11 cellular contexts compared by ENCODE assay signal in genomic region chr12:92078167-92079053, GRCh38.
DNase-seq lines count a peak whose midpoint lies in the region; ATAC-seq and TF ChIP-seq lines count a peak whose summit lies in the region.
"Had no signal": no experiment of that assay in that cellular context is flagged by ENCODE, and none has a peak within 500 bp of the region (broad histone marks: within the 10 kb centered on the region; RNA-seq: fewer than 3 reads in every experiment).

No MANE protein-coding gene starts in this region.

- TF ChIP-seq RAD21 in HCT116 (IDR thresholded peaks at IDR 0.05; ENCODE audit: low read depth) = no peak

- peaks cover 12% of the 10 kb centered on the region for H3K4me1 ChIP-seq in A673 (ENCODE audit: insufficient read depth, low read length, poor library complexity, severe bottlenecking)
- H3K4me1 ChIP-seq in HCT116 (ENCODE audit: control insufficient read depth in 1 of 2, insufficient read depth in 2 of 2, low read length in 2 of 2) = peaks cover 7 to 37% of the 10 kb centered on the region in 2 experiments; a peak in 3 of 4 replicates
- H3K4me1 ChIP-seq in adipocyte (ENCODE audit: control insufficient read depth, insufficient read depth, low read length) = peaks cover 42% of the 10 kb centered on the region

- H3K9me2 ChIP-seq in HCT116 (ENCODE audit: insufficient read depth) = no peaks in the 10 kb centered on the region

- TF ChIP-seq CTCF in A673 (conservative IDR thresholded peaks at IDR 0.05; ENCODE audit: low read depth, low read length) = no peak
- TF ChIP-seq CTCF in HCT116 (IDR thresholded peaks at IDR 0.05 in 2 of 3, conservative IDR thresholded peaks at IDR 0.05 in 1 of 3; ENCODE audit: borderline replicate concordance in 1 of 3, insufficient read depth in 1 of 3, low read depth in 2 of 3, low read length in 2 of 3) = no peak

- H3K79me2 ChIP-seq in HCT116 (ENCODE audit: insufficient read depth, low read length) = no peaks in the 10 kb centered on the region

- no peak for TF ChIP-seq POLR2A in HCT116 (IDR thresholded peaks at IDR 0.05; ENCODE audit: borderline replicate concordance, extremely low read depth, insufficient read depth, insufficient read length)

- H3K4me3 ChIP-seq in A673 (ENCODE audit: low read depth, low read length, poor library complexity, severe bottlenecking) = no peak overlapping the region
- no peak overlapping the region for H3K4me3 ChIP-seq in HCT116 (replicated peaks in 1 of 2; ENCODE audit: low read depth in 1 of 2, low read length in 2 of 2)
- peak overlapping the region; percentile 3 for H3K4me3 ChIP-seq in adipocyte (ENCODE audit: low read length)

- RAD21 ChIA-PET in HCT116 (lab: Charles Lee; ENCODE audit: low non-redundant PET in 1 of 2, low total read pairs in 2 of 2, uncharacterized antibody in 2 of 2, unreplicated experiment in 2 of 2) = no interaction called here

- no peaks in the 10 kb centered on the region for H4K20me1 ChIP-seq in HCT116 (ENCODE audit: insufficient read depth)

- BruUV-seq in A673 (replicated peaks; lab: Mats Ljungman, UMichigan) (no TSS peak), HCT116 (replicated peaks; lab: Mats Ljungman, UMichigan) (no TSS peak)

- H3K27me3 ChIP-seq in A673 (replicated peaks; ENCODE audit: insufficient read depth, low read depth, low read length, poor library complexity) = no peaks in the 10 kb centered on the region
- H3K27me3 ChIP-seq in HCT116 (ENCODE audit: insufficient read depth, low read length) = no peaks in the 10 kb centered on the region
- H3K27me3 ChIP-seq in adipocyte (replicated peaks; ENCODE audit: control insufficient read depth, insufficient read depth, low read length) = no peaks in the 10 kb centered on the region

- intact Hi-C loops in A673 (cut with micrococcal nuclease; ENCODE audit: unreplicated experiment) = no loop called here
- intact Hi-C loops in HCT116 (cut with micrococcal nuclease) = no loop called here

- peak overlapping the region; percentile 13 for H2AFZ ChIP-seq in HCT116 (ENCODE audit: low read depth, low read length, poor library complexity, severe bottlenecking)

- H3K36me3 ChIP-seq in A673 (ENCODE audit: insufficient read depth, low read length, poor library complexity, severe bottlenecking) = no peaks in the 10 kb centered on the region
- no peaks in the 10 kb centered on the region for H3K36me3 ChIP-seq in HCT116 (ENCODE audit: control insufficient read depth in 1 of 2, insufficient read depth in 2 of 2, low read length in 2 of 2)
- H3K36me3 ChIP-seq in adipocyte (ENCODE audit: control insufficient read depth, insufficient read depth, low read length, severe bottlenecking) = no peaks in the 10 kb centered on the region

- POLR2A ChIA-PET in A673 (lab: Charles Lee; ENCODE audit: low non-redundant PET) = no interaction called here
- POLR2A ChIA-PET in HCT116 (lab: Charles Lee) = no interaction called here

- DNase-seq in A673 (ENCODE audit: low spot score) = peak; percentile 68
- peak; percentile 12 for DNase-seq in HCT116 (ENCODE audit: low read depth, low spot score)
- DNase-seq in adipocyte (ENCODE audit: low read depth) = peak; percentile 97
- peak; percentile 94 for DNase-seq in kidney tubule cell (ENCODE audit: low spot score)
- DNase-seq in activated CD8-positive, alpha-beta memory T cell treated with anti-CD3 and anti-CD28 coated beads, Interleukin-2, amount 50 U/mL, for 4 hours = no peak
- DNase-seq in caudate nucleus (lab: John Stamatoyannopoulos, UW) = no peak
- DNase-seq: activated naive CD8-positive, alpha-beta T cell treated with anti-CD3 and anti-CD28 coated beads, Interleukin-2, amount 10 ng/mL, durations not matched to agents 7 days and 5 days; NCI-H1417 treated with DMSO at 0.1 percent for 48 hours; nephron progenitor cell had no signal

- no peak overlapping the region for H3K9ac ChIP-seq in HCT116 (ENCODE audit: low read length)
- H3K9ac ChIP-seq in adipocyte (ENCODE audit: low read length) = peak overlapping the region; percentile 59

- no peaks in the 10 kb centered on the region for H3K9me3 ChIP-seq in A673 (ENCODE audit: low read depth, low read length, poor library complexity, severe bottlenecking)
- no peaks in the 10 kb centered on the region for H3K9me3 ChIP-seq in HCT116 (ENCODE audit: control insufficient read depth in 1 of 2, insufficient read depth in 1 of 2, low read depth in 1 of 2, low read length in 2 of 2)
- no peaks in the 10 kb centered on the region for H3K9me3 ChIP-seq in adipocyte (ENCODE audit: control insufficient read depth, low read length)

- CTCF ChIA-PET in A673 (lab: Charles Lee) (no interaction called here), HCT116 (lab: Charles Lee) (no interaction called here)

- H3K27ac ChIP-seq in A673 (ENCODE audit: low read depth, low read length, poor library complexity, severe bottlenecking) = peak overlapping the region; percentile 41
- no peak overlapping the region for H3K27ac ChIP-seq in HCT116 (ENCODE audit: low read depth, low read length)
- H3K27ac ChIP-seq in caudate nucleus (ENCODE audit: low read depth, low read length) = no peak overlapping the region

- ATAC-seq in HCT116 (peak; percentile 51), GM18870 (IDR thresholded peaks at IDR 0.05; ENCODE audit: unreplicated experiment) (no peak), HG02798 (IDR thresholded peaks at IDR 0.05; ENCODE audit: poor library complexity, unreplicated experiment) (no peak)

- peak overlapping the region; percentile 53 for H3K4me2 ChIP-seq in HCT116 (ENCODE audit: low read length)

TF ChIP-seq in HCT116, 20 proteins besides CTCF, POLR2A, EP300 and RAD21:
- TF ChIP-seq SP1 (IDR thresholded peaks at IDR 0.05; ENCODE audit: low read depth) = peak; percentile 40; the same call in 1 of the 2 replicates
- TF ChIP-seq EZH2 (IDR thresholded peaks at IDR 0.05) = no peak
- TF ChIP-seq CEBPB (IDR thresholded peaks at IDR 0.05; ENCODE audit: low read depth) = peak; percentile 23; the same call in 1 of the 2 replicates
- no peak for TF ChIP-seq ZNF274 (IDR thresholded peaks at IDR 0.05; ENCODE audit: low read depth, low read length)
- no peak for TF ChIP-seq MAX (IDR thresholded peaks at IDR 0.05)
- TF ChIP-seq ZBTB33 (IDR thresholded peaks at IDR 0.05; ENCODE audit: extremely low read depth, insufficient replicate concordance, low read length) = no peak
- no peak for TF ChIP-seq ELF1 (IDR thresholded peaks at IDR 0.05; ENCODE audit: borderline replicate concordance, low read depth)
- 0 out of 2 replicates have a peak, but pooled peaks have one; percentile 19 for TF ChIP-seq FOSL1 (IDR thresholded peaks at IDR 0.05; ENCODE audit: low read depth)
- no peak for TF ChIP-seq YY1 (IDR thresholded peaks at IDR 0.05; ENCODE audit: extremely low read depth, insufficient replicate concordance, low read depth, low read length)
- TF ChIP-seq SRF (IDR thresholded peaks at IDR 0.05; ENCODE audit: low read depth) = no peak
- TF ChIP-seq TCF7L2 (IDR thresholded peaks at IDR 0.05; ENCODE audit: borderline replicate concordance, extremely low read depth, insufficient read depth, insufficient read length) = no peak
- TF ChIP-seq JUND (IDR thresholded peaks at IDR 0.05) = peak; percentile 23
- TF ChIP-seq ATF3 (IDR thresholded peaks at IDR 0.05) = no peak

Comparison
In these comparisons a context has a peak if more than half of its experiments do, and no peak if none do; other contexts are left out.
1. DNase-seq: peak in A673 (single experiment), HCT116 (single experiment), adipocyte (single experiment) and kidney tubule cell (single experiment); none in activated CD8-positive, alpha-beta memory T cell treated with anti-CD3 and anti-CD28 coated beads, Interleukin-2, amount 50 U/mL, for 4 hours (single experiment) and caudate nucleus (0 of 61).